In the genomic region with DNA sequence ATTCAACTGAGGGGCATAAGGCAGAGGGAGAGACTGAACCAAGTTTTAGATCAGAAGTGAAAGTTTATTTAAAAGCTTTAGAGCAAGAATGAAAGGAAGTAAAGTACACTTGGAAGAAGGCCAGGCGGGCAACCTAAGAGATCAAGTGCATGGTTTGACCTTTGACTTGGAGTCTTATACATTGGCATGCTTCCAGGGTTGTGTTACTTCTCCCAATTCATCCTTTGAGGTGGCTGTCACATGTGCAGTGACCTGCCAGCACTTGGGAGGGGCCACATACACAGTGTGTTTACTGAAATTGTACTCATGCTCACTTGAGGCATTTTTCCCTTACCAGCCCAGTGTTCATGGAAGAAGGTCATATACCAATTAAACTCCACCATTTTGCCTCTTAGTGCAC, we compare ENCODE assay signal across 20 cellular contexts. TPM values are rescaled to one million over a fixed set of nuclear protein-coding genes. Genes with fewer than 3 reads are reported as not detected.
DNase-seq lines count a peak whose midpoint lies in the region; ATAC-seq and TF ChIP-seq lines count a peak whose summit lies in the region.
"Had no signal": no experiment of that assay in that cellular context is flagged by ENCODE, and none has a peak within 500 bp of the region (broad histone marks: within the 10 kb centered on the region; RNA-seq: fewer than 3 reads in every experiment).

No MANE protein-coding gene starts in this region.

- 67 to 76% methylated on average over 1 of the region's 1 CpG for WGBS in transverse colon (ENCODE audit: low coverage in 1 of 2), 2 donors

- H3K27ac ChIP-seq in left lung (no peak overlapping the region), transverse colon (peak overlapping the region in 3 of 4 donors; percentile 26 to 45 (median 40))
- H3K27ac ChIP-seq: SK-N-MC had no signal

- no peak for TF ChIP-seq EP300 in transverse colon (IDR thresholded peaks at IDR 0.05; ENCODE audit: low read depth)

- peaks cover 38% of the 10 kb centered on the region for H3K36me3 Mint-ChIP-seq in activated naive CD4-positive, alpha-beta T cell treated with anti-CD3 and anti-CD28 coated beads, Interleukin-2, amount 50 U/mL, for 24 hours
- peaks cover 37% of the 10 kb centered on the region for H3K36me3 Mint-ChIP-seq in activated naive CD4-positive, alpha-beta T cell treated with anti-CD3 and anti-CD28 coated beads for 36 hours (ENCODE audit: low read depth)
- H3K36me3 Mint-ChIP-seq in mesothelial cell of epicardium: peaks cover 26% of the 10 kb centered on the region

- CTCF ChIA-PET in activated naive CD4-positive, alpha-beta T cell treated with anti-CD3 and anti-CD28 coated beads for 36 hours (lab: Charles Lee): interaction anchor here (1.0 to 1.1 kb wide), 2 partner anchors 47 to 134 kb away, joined by 3 read pairs; no protein-coding TSS in a partner anchor

- no peak for DNase-seq in activated naive CD4-positive, alpha-beta T cell treated with anti-CD3 and anti-CD28 coated beads for 36 hours
- DNase-seq in RPMI8226 (peak; percentile 73), left lung (peak in 1 of 2 donors; percentile 37), transverse colon (peak; percentile 73), mesothelial cell of epicardium (ENCODE audit: low spot score in 2 of 2, unreplicated experiment in 2 of 2) (no peak)
- DNase-seq: activated CD4-positive, alpha-beta T cell treated with anti-CD3 and anti-CD28 coated beads, Interleukin-2, amount 50 U/mL, for 1 hour; activated gamma-delta T cell treated with Interleukin-2 at 50 U/mL for 16 hours; anterior cingulate cortex; HCEC 1CT; head of caudate nucleus; KG1; left cardiac atrium; NCI-H2081; NCI-H510A had no signal

- peaks cover 4% of the 10 kb centered on the region for H3K9me3 Mint-ChIP-seq in activated naive CD4-positive, alpha-beta T cell treated with anti-CD3 and anti-CD28 coated beads, Interleukin-2, amount 50 U/mL, for 24 hours
- peaks cover 15% of the 10 kb centered on the region for H3K9me3 Mint-ChIP-seq in activated naive CD4-positive, alpha-beta T cell treated with anti-CD3 and anti-CD28 coated beads for 36 hours
- H3K9me3 Mint-ChIP-seq in mesothelial cell of epicardium: peaks cover 22% of the 10 kb centered on the region

- ATAC-seq in left lung: peak; percentile 75
- no peak for ATAC-seq in GM21737 (IDR thresholded peaks at IDR 0.05; ENCODE audit: unreplicated experiment)
- no peak for ATAC-seq in esophagus mucosa
- ATAC-seq: left cardiac atrium had no signal

- H3K9me3 ChIP-seq in left lung (peaks cover 0 to 3% of the 10 kb centered on the region in 2 donors), transverse colon (no peaks in the 10 kb centered on the region)

- H3K4me1 ChIP-seq in left lung (no peaks in the 10 kb centered on the region), transverse colon (peaks cover 0 to 10% (median 2%) of the 10 kb centered on the region in 4 donors)

- H3K27me3 Mint-ChIP-seq in activated naive CD4-positive, alpha-beta T cell treated with anti-CD3 and anti-CD28 coated beads, Interleukin-2, amount 50 U/mL, for 24 hours: no peaks in the 10 kb centered on the region
- H3K27me3 Mint-ChIP-seq in activated naive CD4-positive, alpha-beta T cell treated with anti-CD3 and anti-CD28 coated beads for 36 hours (ENCODE audit: low read depth): no peaks in the 10 kb centered on the region
- no peaks in the 10 kb centered on the region for H3K27me3 Mint-ChIP-seq in mesothelial cell of epicardium (ENCODE audit: low read depth)
- H3K27me3 Mint-ChIP-seq: dendritic cell treated with granulocyte-macrophage colony-stimulating factor and Interleukin-4, amounts not matched to agents 40 ng/mL and 50 ng/mL, for 4 days had no signal

- no peak overlapping the region for H3K4me3 Mint-ChIP-seq in activated naive CD4-positive, alpha-beta T cell treated with anti-CD3 and anti-CD28 coated beads, Interleukin-2, amount 50 U/mL, for 24 hours
- H3K4me3 Mint-ChIP-seq in activated naive CD4-positive, alpha-beta T cell treated with anti-CD3 and anti-CD28 coated beads for 36 hours: no peak overlapping the region
- H3K4me3 Mint-ChIP-seq in mesothelial cell of epicardium: no peak overlapping the region
- H3K4me3 Mint-ChIP-seq: CD14-positive monocyte; dendritic cell treated with granulocyte-macrophage colony-stimulating factor and Interleukin-4, amounts not matched to agents 40 ng/mL and 50 ng/mL, for 4 days had no signal

- H3K4me3 ChIP-seq in left lung (no peak overlapping the region), transverse colon (no peak overlapping the region)
- H3K4me3 ChIP-seq: SK-N-MC had no signal

- intact Hi-C loops in activated naive CD4-positive, alpha-beta T cell treated with anti-CD3 and anti-CD28 coated beads for 36 hours (cut with micrococcal nuclease): no loop called here
- intact Hi-C loops in left lung (cut with DNase I) (no loop called here), transverse colon (cut with DNase I; ENCODE audit: low total_unique reads) (loop anchor here (5.0 kb wide), 1 partner anchor 74 kb away; no protein-coding TSS in a partner anchor)

- in situ Hi-C loops in transverse colon (cut with MboI; ENCODE audit: low pct_ligation_motif_present in 1 of 4, low pct_unique_long_range_greater_than_20kb in 1 of 4, low sequenced_read_pairs in 3 of 4): no loop called here

- no peak for TF ChIP-seq CTCF in left lung (IDR thresholded peaks at IDR 0.05)
- TF ChIP-seq CTCF in transverse colon (IDR thresholded peaks at IDR 0.05): no peak
- TF ChIP-seq CTCF in mesothelial cell of epicardium (IDR thresholded peaks at IDR 0.05; ENCODE audit: unreplicated experiment): no peak

- peaks cover 0 to 10% of the 10 kb centered on the region in 2 donors for H3K36me3 ChIP-seq in left lung
- H3K36me3 ChIP-seq in transverse colon: peaks cover 0 to 6% (median 2%) of the 10 kb centered on the region in 4 donors

- H3K4me1 Mint-ChIP-seq in activated naive CD4-positive, alpha-beta T cell treated with anti-CD3 and anti-CD28 coated beads, Interleukin-2, amount 50 U/mL, for 24 hours: peaks cover 31% of the 10 kb centered on the region
- peaks cover 17% of the 10 kb centered on the region for H3K4me1 Mint-ChIP-seq in activated naive CD4-positive, alpha-beta T cell treated with anti-CD3 and anti-CD28 coated beads for 36 hours (ENCODE audit: low read depth)
- H3K4me1 Mint-ChIP-seq in mesothelial cell of epicardium: peaks cover 3% of the 10 kb centered on the region
- H3K4me1 Mint-ChIP-seq: CD14-positive monocyte had no signal

- peak overlapping the region; percentile 12 for H3K27ac Mint-ChIP-seq in activated naive CD4-positive, alpha-beta T cell treated with anti-CD3 and anti-CD28 coated beads, Interleukin-2, amount 50 U/mL, for 24 hours
- no peak overlapping the region for H3K27ac Mint-ChIP-seq in activated naive CD4-positive, alpha-beta T cell treated with anti-CD3 and anti-CD28 coated beads for 36 hours
- H3K27ac Mint-ChIP-seq in mesothelial cell of epicardium: no peak overlapping the region
- H3K27ac Mint-ChIP-seq: dendritic cell treated with granulocyte-macrophage colony-stimulating factor and Interleukin-4, amounts not matched to agents 40 ng/mL and 50 ng/mL, for 4 days had no signal

- no peak for TF ChIP-seq POLR2A in transverse colon (IDR thresholded peaks at IDR 0.05)

- H3K27me3 ChIP-seq in left lung: no peaks in the 10 kb centered on the region
- H3K27me3 ChIP-seq in transverse colon: no peaks in the 10 kb centered on the region

RNA-seq across cellular contexts. Expression of gene CYP2R1, which starts 30.4 kb away (rescaled TPM):
- 10 to 100 TPM; 12.0 to 12.6 TPM for total RNA-seq in activated naive CD4-positive, alpha-beta T cell treated with anti-CD3 and anti-CD28 coated beads for 36 hours
- total RNA-seq in left lung (10 to 100 TPM; 11.5 to 13.3 TPM), transverse colon (10 to 100 TPM; 26.1 to 54.2 (median 44.6) TPM), mesothelial cell of epicardium (12.8 to 15.5 TPM (median 13.8 TPM) in 3 replicates), esophagus mucosa (14.4 TPM)

Comparison
In these comparisons a context has a peak if more than half of its experiments do, and no peak if none do; other contexts are left out.
1. DNase-seq: peak in RPMI8226 (single experiment) and transverse colon (single experiment); none in activated naive CD4-positive, alpha-beta T cell treated with anti-CD3 and anti-CD28 coated beads for 36 hours (single experiment) and mesothelial cell of epicardium (0 of 2).
2. H3K27ac ChIP-seq: peak in transverse colon (3 of 4); none in left lung (0 of 2).